In the genomic region with DNA sequence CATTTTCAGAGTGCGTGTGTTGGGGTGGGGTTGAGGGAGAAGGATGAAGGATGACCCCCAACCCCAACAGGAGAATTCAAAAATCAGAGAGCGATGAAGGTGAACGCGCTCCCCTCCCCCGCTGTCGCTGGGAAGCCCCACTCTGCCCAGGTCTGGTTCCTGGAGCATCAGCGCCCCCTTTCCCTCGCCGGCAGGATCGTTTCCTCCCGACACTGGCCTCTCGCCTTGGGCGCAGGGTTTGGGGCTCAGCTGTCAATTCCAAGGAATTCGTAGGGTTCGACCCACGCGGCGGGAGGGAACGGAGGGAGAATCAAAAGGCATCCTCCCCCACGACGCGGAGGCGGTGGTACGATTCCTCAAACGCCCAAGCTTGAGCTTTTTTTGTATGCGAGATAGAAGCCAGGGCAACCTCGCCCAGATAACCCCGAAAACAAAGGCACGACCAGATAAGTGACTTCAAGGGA, we compare ENCODE assay signal across 8 cellular contexts. TPM values are rescaled to one million over a fixed set of nuclear protein-coding genes. Genes with fewer than 3 reads are reported as not detected.
DNase-seq lines count a peak whose midpoint lies in the region; ATAC-seq and TF ChIP-seq lines count a peak whose summit lies in the region.

No MANE protein-coding gene starts in this region.

- H3K79me2 ChIP-seq in PC-3 (ENCODE audit: low read length), result no peaks in the 10 kb centered on the region

- intact Hi-C loops in Calu3 (cut with micrococcal nuclease; ENCODE audit: unreplicated experiment) (loop anchor here (1.0 kb wide), 1 partner anchor 320 kb away; no protein-coding TSS in a partner anchor), PC-3 (cut with micrococcal nuclease) (loop anchor here (2.0 to 5.0 kb wide), 3 partner anchors 525 to 721 kb away; no protein-coding TSS in a partner anchor), MCF 10A (cut with micrococcal nuclease) (loop anchor here (5.0 kb wide), 1 partner anchor 721 kb away; no protein-coding TSS in a partner anchor)

- CTCF ChIA-PET in Calu3 (lab: Charles Lee) (interaction anchor here (0.6 to 1.1 kb wide), 2 partner anchors 9 to 320 kb away, joined by 4 read pairs; no protein-coding TSS in a partner anchor), PC-3 (lab: Charles Lee) (no interaction called here), MCF 10A (lab: Yijun Ruan, JAX) (interaction anchor here (0.6 to 3.8 kb wide), 12 partner anchors 9 to 1996 kb away, joined by 3 to 11 read pairs (median 3); no protein-coding TSS in a partner anchor)

- no peaks in the 10 kb centered on the region for H4K20me1 ChIP-seq in PC-3 (ENCODE audit: low read length)

- POLR2A ChIA-PET in PC-3 (lab: Charles Lee; ENCODE audit: unreplicated experiment) (no interaction called here), MCF 10A (lab: Yijun Ruan, JAX) (no interaction called here)

- TF ChIP-seq CTCF in Calu3 (IDR thresholded peaks at IDR 0.05; ENCODE audit: unreplicated experiment), result peak; percentile 68
- TF ChIP-seq CTCF in PC-3 (conservative IDR thresholded peaks at IDR 0.05; ENCODE audit: low read depth, low read length), result peak; percentile 96
- peak; percentile 85 for TF ChIP-seq CTCF in MCF 10A (IDR thresholded peaks at IDR 0.05; ENCODE audit: unreplicated experiment)

- DNase-seq in Calu3 (peak; percentile 73), GOT3 (lab: John Stamatoyannopoulos, UW) (peak; percentile 34), PC-3 (peak; percentile 83), MCF 10A (ENCODE audit: unreplicated experiment) (peak; percentile 71), iris pigment epithelial cell (ENCODE audit: low read depth) (peak; percentile 84)
- DNase-seq in stimulated activated CD4-positive, alpha-beta T cell treated with anti-CD3 and anti-CD28 coated beads, Interleukin-12 subunit alpha, Interleukin-12 subunit beta, amount 100 ng/mL, for 48 hours (ENCODE audit: low read depth in 2 of 3, low spot score in 1 of 3), result peak in 2 of 3 donors; percentile 35 to 50

- no peaks in the 10 kb centered on the region for H3K9me3 ChIP-seq in PC-3 (ENCODE audit: low read length)

- H3K27me3 ChIP-seq in PC-3 (ENCODE audit: low read length), result peaks cover 40% of the 10 kb centered on the region

- H3K27ac Mint-ChIP-seq in Calu3 (ENCODE audit: unreplicated experiment) (no peak overlapping the region), MCF 10A (ENCODE audit: low read depth, unreplicated experiment) (no peak overlapping the region)

- H3K9ac ChIP-seq in PC-3 (ENCODE audit: low read length), result peak overlapping the region; percentile 59

- BruUV-seq in Calu3 (replicated peaks; lab: Mats Ljungman, UMichigan), result no TSS peak
- no TSS peak for BruUV-seq in PC-3 (replicated peaks; lab: Mats Ljungman, UMichigan)
- BruUV-seq in MCF 10A (replicated peaks; lab: Mats Ljungman, UMichigan), result no TSS peak

- no peaks in the 10 kb centered on the region for H3F3A ChIP-seq in PC-3 (ENCODE audit: low read length, unreplicated experiment)

- H3K36me3 ChIP-seq in PC-3 (ENCODE audit: low read depth, low read length), result no peaks in the 10 kb centered on the region

- no peaks in the 10 kb centered on the region for H3K9me2 ChIP-seq in PC-3 (replicated peaks; ENCODE audit: low read length)

- H3K4me2 ChIP-seq in PC-3 (ENCODE audit: low read length), result peak overlapping the region; percentile 98

- no peak overlapping the region for H3K27ac ChIP-seq in PC-3 (ENCODE audit: low read length)

- H3K9me3 Mint-ChIP-seq in Calu3 (ENCODE audit: low read depth, unreplicated experiment) (peaks cover 3% of the 10 kb centered on the region), MCF 10A (ENCODE audit: unreplicated experiment) (peaks cover 7% of the 10 kb centered on the region)

- peak overlapping the region; percentile 76 for H3K4me3 ChIP-seq in PC-3 (ENCODE audit: low read length)

- ATAC-seq in PC-3 (peak; percentile 65), GM21381 (IDR thresholded peaks at IDR 0.05; ENCODE audit: unreplicated experiment) (no peak), HG03039 (IDR thresholded peaks at IDR 0.05; ENCODE audit: unreplicated experiment) (no peak)

- peaks cover 90% of the 10 kb centered on the region for H3K27me3 Mint-ChIP-seq in Calu3 (ENCODE audit: unreplicated experiment)
- H3K27me3 Mint-ChIP-seq in MCF 10A (ENCODE audit: insufficient read depth, unreplicated experiment), result peaks cover 26% of the 10 kb centered on the region

- H3K4me1 Mint-ChIP-seq in Calu3 (ENCODE audit: low read depth, unreplicated experiment), result peaks cover 21% of the 10 kb centered on the region
- peaks cover 6% of the 10 kb centered on the region for H3K4me1 Mint-ChIP-seq in MCF 10A (ENCODE audit: insufficient read depth, unreplicated experiment)

- H3K4me3 Mint-ChIP-seq in Calu3 (ENCODE audit: low read depth, unreplicated experiment), result peak overlapping the region; percentile 71
- H3K4me3 Mint-ChIP-seq in MCF 10A (ENCODE audit: unreplicated experiment), result peak overlapping the region; percentile 78

- H3K4me1 ChIP-seq in PC-3 (ENCODE audit: insufficient read depth, low read length), result peaks cover 41% of the 10 kb centered on the region

- H3K36me3 Mint-ChIP-seq in Calu3 (ENCODE audit: insufficient read depth, unreplicated experiment) (peaks cover 4% of the 10 kb centered on the region), MCF 10A (ENCODE audit: insufficient read depth, unreplicated experiment) (no peaks in the 10 kb centered on the region)

- peak overlapping the region; percentile 94 for H2AFZ ChIP-seq in PC-3 (ENCODE audit: low read length)

RNA-seq across cellular contexts. Expression of a gene that starts 1.0 kb away (rescaled TPM):
- total RNA-seq in Calu3 (2022) (not detected in 2 replicates), PC-3 (2014; rRNA removed) (1.1 and 1.9 TPM in 2 replicates), MCF 10A (2022) (not detected in 2 replicates)

Comparison
In these comparisons a context has a peak if more than half of its experiments do, and no peak if none do; other contexts are left out.
1. DNase-seq: peak in every context shown above with its lines; median percentile 84 in iris pigment epithelial cell; 83 in PC-3; 73 in Calu3; 71 in MCF 10A; 42 in stimulated activated CD4-positive, alpha-beta T cell treated with anti-CD3 and anti-CD28 coated beads, Interleukin-12 subunit alpha, Interleukin-12 subunit beta, amount 100 ng/mL, for 48 hours; 34 in GOT3.